Comparison of ENCODE assay signal across 8 cellular contexts in genomic region chr3:52533623-52534280, GRCh38. TPM values are rescaled to one million over a fixed set of nuclear protein-coding genes. Genes with fewer than 3 reads are reported as not detected.
DNase-seq lines count a peak whose midpoint lies in the region; ATAC-seq and TF ChIP-seq lines count a peak whose summit lies in the region.

TSS of gene NT5DC2 (minus strand) at chr3:52533857. CDS start at chr3:52533737, 120 bp downstream.

- POLR2A ChIA-PET in A673 (lab: Charles Lee; ENCODE audit: low non-redundant PET), result no interaction called here

- H3K4me1 ChIP-seq in A673 (ENCODE audit: insufficient read depth, low read length, poor library complexity, severe bottlenecking), result no peaks in the 10 kb centered on the region
- peaks cover 24 to 73% of the 10 kb centered on the region in 2 donors for H3K4me1 ChIP-seq in thoracic aorta (ENCODE audit: control insufficient read depth in 1 of 2, low read depth in 2 of 2)

- BruUV-seq in A673 (replicated peaks; lab: Mats Ljungman, UMichigan), result no TSS peak

- peak; percentile 40 for TF ChIP-seq POLR2A in Raji (IDR thresholded peaks at IDR 0.05; ENCODE audit: insufficient read depth, low read depth, low read length)

- H3K36me3 ChIP-seq in A673 (ENCODE audit: insufficient read depth, low read length, poor library complexity, severe bottlenecking) (no peaks in the 10 kb centered on the region), thoracic aorta (no peaks in the 10 kb centered on the region)

- intact Hi-C loops in A673 (cut with micrococcal nuclease; ENCODE audit: unreplicated experiment), result no loop called here

- H3K9me3 ChIP-seq in A673 (ENCODE audit: low read depth, low read length, poor library complexity, severe bottlenecking) (no peaks in the 10 kb centered on the region), thoracic aorta (no peaks in the 10 kb centered on the region)

- CTCF ChIA-PET in A673 (lab: Charles Lee), result no interaction called here

- H3K27me3 ChIP-seq in A673 (replicated peaks; ENCODE audit: insufficient read depth, low read depth, low read length, poor library complexity) (no peaks in the 10 kb centered on the region), HL-60 (ENCODE audit: insufficient read depth, poor library complexity, severe bottlenecking) (no peaks in the 10 kb centered on the region), thoracic aorta (replicated peaks; ENCODE audit: insufficient read depth) (no peaks in the 10 kb centered on the region)

- TF ChIP-seq CTCF in A673 (conservative IDR thresholded peaks at IDR 0.05; ENCODE audit: low read depth, low read length), result no peak
- no peak for TF ChIP-seq CTCF in HL-60 (IDR thresholded peaks at IDR 0.05; ENCODE audit: insufficient read depth, low read length)
- peak; percentile 7 for TF ChIP-seq CTCF in thoracic aorta (IDR thresholded peaks at IDR 0.05)

- peak within 1 kb of the TSS; percentile 67 for H3K27ac ChIP-seq in A673 (ENCODE audit: low read depth, low read length, poor library complexity, severe bottlenecking)
- H3K27ac ChIP-seq in HL-60 (replicated peaks), result peak within 1 kb of the TSS; percentile 39
- H3K27ac ChIP-seq in thoracic aorta, result peak within 1 kb of the TSS; percentile 71 to 76

- H3K4me3 ChIP-seq in A673 (ENCODE audit: low read depth, low read length, poor library complexity, severe bottlenecking) (peak within 1 kb of the TSS; percentile 60), HL-60 (replicated peaks; ENCODE audit: insufficient read depth, low read length) (peak within 1 kb of the TSS; percentile 59), thoracic aorta (peak within 1 kb of the TSS; percentile 80)

- ATAC-seq in GM18498 (IDR thresholded peaks at IDR 0.05; ENCODE audit: unreplicated experiment) (peak; percentile 38), thoracic aorta (ENCODE audit: insufficient number of reproducible peaks, low FRiP score, low read depth) (no peak)

- peak; percentile 71 for DNase-seq in A673 (ENCODE audit: low spot score)
- DNase-seq in HL-60 (ENCODE audit: low read depth in 1 of 2, low spot score in 1 of 2), result peak in 1 of 2 experiments; percentile 34
- DNase-seq in activated naive CD4-positive, alpha-beta T cell treated with anti-CD3 and anti-CD28 coated beads, Interleukin-2, amount 50 U/mL, for 16 hours, result peak; percentile 71
- peak; percentile 91 for DNase-seq in germinal center (ENCODE audit: low spot score)
- no peak for DNase-seq in occipital lobe (lab: John Stamatoyannopoulos, UW)
- DNase-seq in thoracic aorta (ENCODE audit: low spot score), result no peak

RNA-seq across cellular contexts. Expression of gene NT5DC2, which starts in this region (rescaled TPM):
- total RNA-seq in A673 (2021), result 108 and 147 TPM in 2 replicates
- total RNA-seq in occipital lobe, result 33.5 TPM
- total RNA-seq in thoracic aorta, result 10 to 100 TPM; 47.6 to 83.4 TPM

Comparison
In these comparisons a context has a peak if more than half of its experiments do, and no peak if none do; other contexts are left out.
1. DNase-seq: peak in A673 (single experiment), activated naive CD4-positive, alpha-beta T cell treated with anti-CD3 and anti-CD28 coated beads, Interleukin-2, amount 50 U/mL, for 16 hours (single experiment) and germinal center (single experiment); none in occipital lobe (single experiment) and thoracic aorta (single experiment).
2. Peak in every context shown above with its lines, with median percentiles within 50 percentile points of each other: H3K27ac ChIP-seq and H3K4me3 ChIP-seq.